In the genomic region with DNA sequence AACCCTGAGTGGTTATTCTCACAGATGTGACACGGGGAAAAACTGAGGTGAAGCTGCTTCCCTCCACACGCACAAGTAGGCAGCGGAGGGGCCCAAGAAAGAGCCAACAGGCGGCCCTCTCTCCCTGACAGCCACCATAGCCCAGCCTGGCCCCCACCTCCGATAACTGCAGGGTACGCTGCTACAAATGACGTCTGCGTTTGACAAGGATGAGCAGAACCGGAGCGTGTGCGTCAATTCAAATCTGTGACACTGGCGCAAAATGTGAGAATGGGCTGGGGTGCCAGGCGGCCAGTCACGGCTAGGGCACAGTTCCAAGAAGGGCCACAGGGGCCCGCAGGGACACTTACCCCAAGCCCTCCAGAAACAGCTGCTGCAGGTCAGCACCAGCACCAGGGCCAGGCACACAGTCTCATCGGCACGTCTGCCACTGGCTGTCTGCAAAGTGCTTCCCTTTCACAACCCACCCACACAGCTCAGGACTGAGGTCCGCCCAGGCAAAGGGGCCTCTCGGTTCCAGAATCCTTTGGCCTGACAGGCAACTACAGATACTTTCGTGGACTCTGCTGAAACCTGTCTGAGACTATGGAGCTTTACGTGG, we compare ENCODE assay signal across 1 cellular context.
TF ChIP-seq lines count a peak whose summit lies in the region.

No MANE protein-coding gene starts in this region.

TF ChIP-seq in K562, 482 proteins besides CTCF, POLR2A, EP300 and RAD21:
- no peak for TF ChIP-seq TOE1 (IDR thresholded peaks at IDR 0.05; ENCODE audit: borderline replicate concordance)
- TF ChIP-seq TOE1 (CRISPR knock-in tag; IDR thresholded peaks at IDR 0.05; ENCODE audit: borderline replicate concordance, low read depth), result no peak
- no peak for TF ChIP-seq FOXK1 (CRISPR knock-in tag; IDR thresholded peaks at IDR 0.05; ENCODE audit: borderline replicate concordance)
- TF ChIP-seq NFYB (IDR thresholded peaks at IDR 0.05; ENCODE audit: extremely low read depth, insufficient read length), result no peak
- TF ChIP-seq HDAC2 (IDR thresholded peaks at IDR 0.05), result no peak
- TF ChIP-seq ZNF696 (CRISPR knock-in tag; conservative IDR thresholded peaks at IDR 0.05), result no peak
- no peak for TF ChIP-seq TGIF2 (CRISPR knock-in tag; IDR thresholded peaks at IDR 0.05)
- no peak for TF ChIP-seq POLR2G (IDR thresholded peaks at IDR 0.05; ENCODE audit: low read depth, low read length)
- TF ChIP-seq HDAC1 (IDR thresholded peaks at IDR 0.05), result no peak
- no peak for TF ChIP-seq ZNF668 (CRISPR knock-in tag; IDR thresholded peaks at IDR 0.05)
- TF ChIP-seq NONO (IDR thresholded peaks at IDR 0.05; ENCODE audit: low read depth in 2 of 2, low read length in 1 of 2), result no peak
- TF ChIP-seq ZNF57 (CRISPR knock-in tag; IDR thresholded peaks at IDR 0.05), result no peak
